Comparison of ENCODE assay signal across 27 cellular contexts in genomic region chr11:85913486-85913885, GRCh38. TPM values are rescaled to one million over a fixed set of nuclear protein-coding genes. Genes with fewer than 3 reads are reported as not detected.
"Had no signal": no experiment of that assay in that cellular context is flagged by ENCODE, and none has a peak within 500 bp of the region (broad histone marks: within the 10 kb centered on the region; RNA-seq: fewer than 3 reads in every experiment).

No MANE protein-coding gene starts in this region.

- FAIRE-seq: islet of Langerhans, pancreas, urothelium cell line had no signal

- H3K4me3 ChIP-seq: heart left ventricle, pancreas, tibial nerve had no signal

- ATAC-seq: right cardiac atrium had no signal

- DNase-seq: activated CD4-positive, alpha-beta T cell treated with anti-CD3 and anti-CD28 coated beads for 4 hours; activated CD4-positive, alpha-beta T cell treated with anti-CD3 and anti-CD28 coated beads, Interleukin-2, amount 50 U/mL, for 48 hours; activated CD4-positive, CD25-positive, alpha-beta regulatory T cell; activated naive CD4-positive, alpha-beta T cell treated with Interleukin-2 at 50 U/mL for 16 hours; activated naive CD8-positive, alpha-beta T cell treated with anti-CD3 and anti-CD28 coated beads for 36 hours; activated T-cell treated with anti-CD3 and anti-CD28 coated beads, Interleukin-2, amount 50 U/mL, for 48 hours; amygdala; cortex of kidney; endodermal cell; heart left ventricle; left cardiac atrium; mesenchymal stem cell; nephron progenitor cell; pancreas; right cardiac atrium; stimulated activated CD4-positive, alpha-beta T cell treated with anti-CD3 and anti-CD28 coated beads, Interleukin-12 subunit alpha, Interleukin-12 subunit beta, amount 100 ng/mL, for 4 hours; T-helper 9 cell had no signal

- H3K4me1 ChIP-seq: heart left ventricle, pancreas, tibial nerve had no signal

- H3K27me3 ChIP-seq: heart left ventricle, pancreas, tibial nerve had no signal

- H3K27ac ChIP-seq: epithelial cell of prostate, heart left ventricle, pancreas, tibial nerve had no signal

RNA-seq across cellular contexts. Expression of gene CCDC83, which starts 58.3 kb away (rescaled TPM):
- total RNA-seq: activated CD8-positive, alpha-beta memory T cell treated with anti-CD3 and anti-CD28 coated beads for 36 hours; activated naive CD8-positive, alpha-beta T cell treated with anti-CD3 and anti-CD28 coated beads for 36 hours; cerebellum; endodermal cell; heart left ventricle; left cardiac atrium; lower leg skin; myocyte; pancreas; pulmonary artery endothelial cell; right cardiac atrium; skeletal muscle tissue; tibial nerve had no signal
- polyA plus RNA-seq: heart left ventricle, pancreas, right cardiac atrium had no signal
